Comparison of ENCODE assay signal across 18 cellular contexts in genomic region chr1:183582021-183582746, GRCh38. TPM values are rescaled to one million over a fixed set of nuclear protein-coding genes. Genes with fewer than 3 reads are reported as not detected.
DNase-seq lines count a peak whose midpoint lies in the region; TF ChIP-seq lines count a peak whose summit lies in the region.
"Had no signal": no experiment of that assay in that cellular context is flagged by ENCODE, and none has a peak within 500 bp of the region (broad histone marks: within the 10 kb centered on the region; RNA-seq: fewer than 3 reads in every experiment).

No MANE protein-coding gene starts in this region.

- H3F3A ChIP-seq in SK-N-SH (replicated peaks; ENCODE audit: insufficient read depth), result no peaks in the 10 kb centered on the region

- H3K9ac ChIP-seq in SK-N-SH, result no peak overlapping the region

- no peaks in the 10 kb centered on the region for H4K20me1 ChIP-seq in SK-N-SH (ENCODE audit: insufficient read depth)

- no peaks in the 10 kb centered on the region for H3K79me2 ChIP-seq in SK-N-SH (ENCODE audit: insufficient read depth)

- in situ Hi-C loops in transverse colon (cut with MboI; ENCODE audit: low pct_ligation_motif_present in 1 of 4, low pct_unique_long_range_greater_than_20kb in 1 of 4, low sequenced_read_pairs in 3 of 4), result no loop called here

- DNase-seq in HL-60 (ENCODE audit: low read depth in 1 of 2, low spot score in 1 of 2), result no peak
- DNase-seq in nephron progenitor cell, result no peak
- no peak for DNase-seq in transverse colon
- no peak for DNase-seq in HK-2 (ENCODE audit: unreplicated experiment)
- no peak for DNase-seq in SK-N-SH
- DNase-seq in pons (ENCODE audit: low spot score), result no peak
- DNase-seq: activated CD4-positive, alpha-beta T cell treated with anti-CD3 and anti-CD28 coated beads, Interleukin-2, amount 50 U/mL, for 48 hours; activated effector memory CD4-positive, alpha-beta T cell treated with anti-CD3 and anti-CD28 coated beads, Interleukin-2, amount 50 U/mL, for 16 hours; DMS53; GF-D8; NCI-H1694 treated with DMSO at 0.1 percent for 48 hours; NCI-H526 treated with DMSO at 0.1 percent for 48 hours; stimulated activated CD4-positive, alpha-beta T cell treated with anti-CD3 and anti-CD28 coated beads, Interleukin-15, amount 100 ng/mL, for 24 hours; T1000 had no signal

- TF ChIP-seq RAD21 in SK-N-SH (IDR thresholded peaks at IDR 0.05; ENCODE audit: low read length), result no peak

- H3K4me3 ChIP-seq in HL-60 (replicated peaks; ENCODE audit: insufficient read depth, low read length) (no peak overlapping the region), transverse colon (no peak overlapping the region), SK-N-SH (ENCODE audit: low read depth in 2 of 2, low read length in 1 of 2) (no peak overlapping the region)
- H3K4me3 ChIP-seq: K562 had no signal

- H3K36me3 ChIP-seq in transverse colon (no peaks in the 10 kb centered on the region), SK-N-SH (replicated peaks in 1 of 2; ENCODE audit: control insufficient read depth in 1 of 2, insufficient read depth in 2 of 2, low read length in 1 of 2) (no peaks in the 10 kb centered on the region)

- H3K4me2 ChIP-seq in SK-N-SH, result no peak overlapping the region

- peaks cover 85% of the 10 kb centered on the region for H3K4me1 Mint-ChIP-seq in dendritic cell treated with granulocyte-macrophage colony-stimulating factor and Interleukin-4, amounts not matched to agents 40 ng/mL and 50 ng/mL, for 4 days (ENCODE audit: low read depth)
- H3K4me1 Mint-ChIP-seq in nephron progenitor cell, result peaks cover 22% of the 10 kb centered on the region

- 81 to 86% methylated on average over 11 to 12 of the region's 12 CpGs for WGBS in transverse colon (ENCODE audit: low coverage in 1 of 2), 2 donors
- WGBS in SK-N-SH (ENCODE audit: low lambda C conversion rate), result 93% methylated on average over 12 of the region's 12 CpGs

- POLR2A ChIA-PET in SK-N-SH (lab: Yijun Ruan, JAX), result no interaction called here

- peaks cover 100% of the 10 kb centered on the region for H3K36me3 Mint-ChIP-seq in dendritic cell treated with granulocyte-macrophage colony-stimulating factor and Interleukin-4, amounts not matched to agents 40 ng/mL and 50 ng/mL, for 4 days (ENCODE audit: low read depth)
- H3K36me3 Mint-ChIP-seq in nephron progenitor cell (ENCODE audit: low read depth), result no peaks in the 10 kb centered on the region
- H3K36me3 Mint-ChIP-seq: WTC11 had no signal

- peak overlapping the region; percentile 64 for H3K4me3 Mint-ChIP-seq in dendritic cell treated with granulocyte-macrophage colony-stimulating factor and Interleukin-4, amounts not matched to agents 40 ng/mL and 50 ng/mL, for 4 days
- no peak overlapping the region for H3K4me3 Mint-ChIP-seq in nephron progenitor cell
- H3K4me3 Mint-ChIP-seq: WTC11 had no signal

- H3K9me3 ChIP-seq in transverse colon (no peaks in the 10 kb centered on the region), SK-N-SH (no peaks in the 10 kb centered on the region)

- intact Hi-C loops in dendritic cell treated with granulocyte-macrophage colony-stimulating factor and Interleukin-4, amounts not matched to agents 40 ng/mL and 50 ng/mL, for 4 days (cut with micrococcal nuclease), result loop anchor here (5.0 kb wide), 1 partner anchor 50 kb away; no protein-coding TSS in a partner anchor
- intact Hi-C loops in transverse colon (cut with DNase I; ENCODE audit: low total_unique reads), result no loop called here

- no peaks in the 10 kb centered on the region for H3K9me2 ChIP-seq in SK-N-SH

- no peaks in the 10 kb centered on the region for H3K27me3 Mint-ChIP-seq in dendritic cell treated with granulocyte-macrophage colony-stimulating factor and Interleukin-4, amounts not matched to agents 40 ng/mL and 50 ng/mL, for 4 days
- peaks cover 3% of the 10 kb centered on the region for H3K27me3 Mint-ChIP-seq in nephron progenitor cell (ENCODE audit: low read depth, poor library complexity)

- peaks cover 0 to 6% (median 3%) of the 10 kb centered on the region in 4 donors for H3K4me1 ChIP-seq in transverse colon
- H3K4me1 ChIP-seq in SK-N-SH (ENCODE audit: control insufficient read depth in 1 of 2, insufficient read depth in 2 of 2, low read depth in 1 of 2, low read length in 1 of 2), result no peaks in the 10 kb centered on the region

- TF ChIP-seq CTCF in HL-60 (IDR thresholded peaks at IDR 0.05; ENCODE audit: insufficient read depth, low read length), result no peak
- no peak for TF ChIP-seq CTCF in nephron progenitor cell (IDR thresholded peaks at IDR 0.05)
- TF ChIP-seq CTCF in transverse colon (IDR thresholded peaks at IDR 0.05), result no peak
- no peak for TF ChIP-seq CTCF in SK-N-SH (IDR thresholded peaks at IDR 0.05)

- no peaks in the 10 kb centered on the region for H3K9me3 Mint-ChIP-seq in dendritic cell treated with granulocyte-macrophage colony-stimulating factor and Interleukin-4, amounts not matched to agents 40 ng/mL and 50 ng/mL, for 4 days
- no peaks in the 10 kb centered on the region for H3K9me3 Mint-ChIP-seq in nephron progenitor cell
- H3K9me3 Mint-ChIP-seq: WTC11 had no signal

- TF ChIP-seq EP300 in transverse colon (IDR thresholded peaks at IDR 0.05; ENCODE audit: low read depth), result no peak
- TF ChIP-seq EP300 in SK-N-SH (IDR thresholded peaks at IDR 0.05; ENCODE audit: borderline replicate concordance in 1 of 2, low read depth in 1 of 2, low read length in 1 of 2), result no peak

- no peak overlapping the region for H2AFZ ChIP-seq in SK-N-SH (ENCODE audit: low read depth)

- no peak for TF ChIP-seq POLR2A in transverse colon (IDR thresholded peaks at IDR 0.05)

- CTCF ChIA-PET in SK-N-SH (lab: Yijun Ruan, JAX), result interaction anchor here (0.6 kb wide), 1 partner anchor 164 kb away, joined by 3 read pairs; the partner anchor contains the start of gene NMNAT2

- peak overlapping the region; percentile 61 for H3K27ac ChIP-seq in HL-60 (replicated peaks)
- peak overlapping the region; percentile 1 to 32 (median 24) for H3K27ac ChIP-seq in transverse colon
- H3K27ac ChIP-seq in SK-N-SH (ENCODE audit: low read depth in 2 of 2, low read length in 1 of 2), result no peak overlapping the region
- H3K27ac ChIP-seq: RWPE1 had no signal

- peak overlapping the region; percentile 95 for H3K27ac Mint-ChIP-seq in dendritic cell treated with granulocyte-macrophage colony-stimulating factor and Interleukin-4, amounts not matched to agents 40 ng/mL and 50 ng/mL, for 4 days
- peak overlapping the region; percentile 80 for H3K27ac Mint-ChIP-seq in nephron progenitor cell
- H3K27ac Mint-ChIP-seq: WTC11 had no signal

- H3K27me3 ChIP-seq in HL-60 (ENCODE audit: insufficient read depth, poor library complexity, severe bottlenecking), result no peaks in the 10 kb centered on the region
- H3K27me3 ChIP-seq in transverse colon, result no peaks in the 10 kb centered on the region
- no peaks in the 10 kb centered on the region for H3K27me3 ChIP-seq in SK-N-SH (ENCODE audit: insufficient read depth)

TF ChIP-seq in SK-N-SH, 30 proteins besides CTCF, POLR2A, EP300 and RAD21 (continues in another document):
- TF ChIP-seq REST (IDR thresholded peaks at IDR 0.05; ENCODE audit: low read depth, low read length), result no peak
- no peak for TF ChIP-seq JUND (IDR thresholded peaks at IDR 0.05)
- no peak for TF ChIP-seq ZBTB33 (IDR thresholded peaks at IDR 0.05; ENCODE audit: borderline replicate concordance, low read depth)
- no peak for TF ChIP-seq MEF2A (IDR thresholded peaks at IDR 0.05; ENCODE audit: borderline replicate concordance, low read depth)
- no peak for TF ChIP-seq ELF1 (IDR thresholded peaks at IDR 0.05)

RNA-seq across cellular contexts. Expression of gene NCF2, which starts 8.1 kb away (rescaled TPM):
- 10 to 100 TPM in 1 of 4 donors, 1 to 10 TPM in 3; 3.8 to 12.7 (median 5.6) TPM for total RNA-seq in transverse colon
- polyA plus RNA-seq in SK-N-SH (2012; rRNA removed), result 2.0 and 6.0 TPM in 2 replicates
- 2.7 and 2.8 TPM in 2 replicates for polyA plus RNA-seq in SK-N-SH (2012; cell fraction: cytosol; rRNA removed)
- 2.1 and 3.1 TPM in 2 replicates for polyA plus RNA-seq in SK-N-SH (2012; cell fraction: nucleus; rRNA removed)

RNA-seq across cellular contexts. Expression of gene ARPC5, which starts 53.4 kb away (rescaled TPM):
- 100 to 1,000 TPM in 1 of 4 donors, 10 to 100 TPM in 3; 22.7 to 123 (median 74.1) TPM for total RNA-seq in transverse colon
- polyA plus RNA-seq in SK-N-SH (2012; rRNA removed), result 66.8 and 97.6 TPM in 2 replicates
- 112 and 139 TPM in 2 replicates for polyA plus RNA-seq in SK-N-SH (2012; cell fraction: cytosol; rRNA removed)
- polyA plus RNA-seq in SK-N-SH (2012; cell fraction: nucleus; rRNA removed), result 20.6 and 46.8 TPM in 2 replicates

Comparison
In these comparisons a context has a peak if more than half of its experiments do, and no peak if none do; other contexts are left out.
1. H3K27ac ChIP-seq: peak in HL-60 (single experiment) and transverse colon (4 of 4); none in SK-N-SH (0 of 2).